24 cellular contexts compared by ENCODE assay signal in genomic region chr17:71821512-71821911, GRCh38.
"Had no signal": no experiment of that assay in that cellular context is flagged by ENCODE, and none has a peak within 500 bp of the region (broad histone marks: within the 10 kb centered on the region; RNA-seq: fewer than 3 reads in every experiment).

No MANE protein-coding gene starts in this region.

- H3K9me3 ChIP-seq: breast epithelium, gastrocnemius medialis, neutrophil, ovary, prostate gland, suprapubic skin, tibial nerve had no signal

- H3K27ac ChIP-seq: breast epithelium, gastrocnemius medialis, neutrophil, ovary, prostate gland, suprapubic skin, tibial nerve had no signal

- DNase-seq: activated CD4-positive, alpha-beta memory T cell treated with anti-CD3 and anti-CD28 coated beads, Interleukin-2, amount 10 ng/mL, durations not matched to agents 7 days and 5 days; activated CD4-positive, alpha-beta T cell treated with anti-CD3 and anti-CD28 coated beads for 48 hours; activated CD4-positive, CD25-positive, alpha-beta regulatory T cell; activated effector memory CD4-positive, alpha-beta T cell treated with anti-CD3 and anti-CD28 coated beads, Interleukin-2, amount 50 U/mL, for 16 hours; activated naive CD4-positive, alpha-beta T cell treated with anti-CD3 and anti-CD28 coated beads, Interleukin-2, amount 50 U/mL, for 16 hours; activated naive CD8-positive, alpha-beta T cell treated with anti-CD3 and anti-CD28 coated beads, Interleukin-2, amount 50 U/mL, for 24 hours; anterior cingulate cortex; effector memory CD4-positive, alpha-beta T cell; gastrocnemius medialis; hypothalamus; left ventricle myocardium superior; mammary epithelial cell; midbrain; ovary; right cardiac atrium; stimulated activated naive CD8-positive, alpha-beta T cell treated with anti-CD3 and anti-CD28 coated beads, Interleukin-15, amount 100 ng/mL, for 72 hours had no signal

- H3K27me3 ChIP-seq: breast epithelium, gastrocnemius medialis, neutrophil, ovary, suprapubic skin, tibial nerve had no signal

- H3K4me3 Mint-ChIP-seq: activated CD4-positive, alpha-beta memory T cell treated with anti-CD3 and anti-CD28 coated beads, Interleukin-2, amount 10 ng/mL, durations not matched to agents 7 days and 5 days; activated naive CD8-positive, alpha-beta T cell treated with anti-CD3 and anti-CD28 coated beads, Interleukin-2, amount 50 U/mL, for 24 hours; central memory CD8-positive, alpha-beta T cell; natural killer cell treated with Interleukin-12 subunit alpha and Interleukin-12 subunit beta and Interleukin-15 and Interleukin-18, amount 100 ng/mL, for 72 hours; stimulated activated naive CD8-positive, alpha-beta T cell treated with anti-CD3 and anti-CD28 coated beads, Interleukin-15, amount 100 ng/mL, for 72 hours; T-helper 1 cell treated with Interleukin-12 subunit alpha and Interleukin-12 subunit beta and Interleukin-4 antibody, amounts not matched to agents 30 μg/mL and 1 μg/mL, for 36 hours had no signal

- H3K4me1 Mint-ChIP-seq: activated CD4-positive, alpha-beta memory T cell treated with anti-CD3 and anti-CD28 coated beads, Interleukin-2, amount 10 ng/mL, durations not matched to agents 7 days and 5 days; activated naive CD8-positive, alpha-beta T cell treated with anti-CD3 and anti-CD28 coated beads, Interleukin-2, amount 50 U/mL, for 24 hours; central memory CD8-positive, alpha-beta T cell; stimulated activated naive CD8-positive, alpha-beta T cell treated with anti-CD3 and anti-CD28 coated beads, Interleukin-15, amount 100 ng/mL, for 72 hours had no signal

- H3K27ac Mint-ChIP-seq: activated CD4-positive, alpha-beta memory T cell treated with anti-CD3 and anti-CD28 coated beads, Interleukin-2, amount 10 ng/mL, durations not matched to agents 7 days and 5 days; activated naive CD8-positive, alpha-beta T cell treated with anti-CD3 and anti-CD28 coated beads, Interleukin-2, amount 50 U/mL, for 24 hours; natural killer cell treated with Interleukin-12 subunit alpha and Interleukin-12 subunit beta and Interleukin-15 and Interleukin-18, amount 100 ng/mL, for 72 hours; stimulated activated naive CD8-positive, alpha-beta T cell treated with anti-CD3 and anti-CD28 coated beads, Interleukin-15, amount 100 ng/mL, for 72 hours; T-helper 1 cell treated with Interleukin-12 subunit alpha and Interleukin-12 subunit beta and Interleukin-4 antibody, amounts not matched to agents 30 μg/mL and 1 μg/mL, for 36 hours had no signal

- H3K27me3 Mint-ChIP-seq: activated CD4-positive, alpha-beta memory T cell treated with anti-CD3 and anti-CD28 coated beads, Interleukin-2, amount 10 ng/mL, durations not matched to agents 7 days and 5 days; activated naive CD8-positive, alpha-beta T cell treated with anti-CD3 and anti-CD28 coated beads, Interleukin-2, amount 50 U/mL, for 24 hours; central memory CD8-positive, alpha-beta T cell; natural killer cell treated with Interleukin-12 subunit alpha and Interleukin-12 subunit beta and Interleukin-15 and Interleukin-18, amount 100 ng/mL, for 72 hours had no signal

- H3K9me3 Mint-ChIP-seq: activated CD4-positive, alpha-beta memory T cell treated with anti-CD3 and anti-CD28 coated beads, Interleukin-2, amount 10 ng/mL, durations not matched to agents 7 days and 5 days; central memory CD8-positive, alpha-beta T cell; T-helper 1 cell treated with Interleukin-12 subunit alpha and Interleukin-12 subunit beta and Interleukin-4 antibody, amounts not matched to agents 30 μg/mL and 1 μg/mL, for 36 hours had no signal

- H3K4me1 ChIP-seq: breast epithelium, gastrocnemius medialis, prostate gland, suprapubic skin, tibial nerve had no signal

- H3K4me3 ChIP-seq: breast epithelium, gastrocnemius medialis, ovary, prostate gland, suprapubic skin, tibial nerve had no signal
